ENCODE assay signal across 1 cellular context in the genomic region with DNA sequence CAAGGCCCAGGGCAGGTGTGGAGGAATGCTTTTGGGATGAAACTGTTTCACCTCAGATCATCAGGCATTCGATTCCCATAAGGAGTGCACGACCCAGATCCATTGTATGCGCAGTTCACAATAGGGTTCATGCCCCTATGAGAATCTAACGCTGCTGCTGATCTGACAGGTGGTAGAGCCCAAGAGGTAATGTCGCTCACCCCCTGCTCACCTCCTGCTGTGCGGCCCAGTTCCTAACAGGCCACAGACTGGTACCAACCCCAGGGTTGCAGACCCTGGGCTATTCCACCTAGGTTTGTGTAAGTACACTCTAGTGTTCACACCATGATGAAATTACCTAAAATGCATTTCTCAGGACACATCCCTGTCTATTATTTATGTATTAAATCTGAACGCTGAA.
TF ChIP-seq lines count a peak whose summit lies in the region.

No MANE protein-coding gene starts in this region.

TF ChIP-seq in IMR-90, 13 proteins besides CTCF, POLR2A, EP300 and RAD21:
- TF ChIP-seq FOS (IDR thresholded peaks at IDR 0.05; ENCODE audit: low read depth, low read length) (no peak), RFX5 (IDR thresholded peaks at IDR 0.05; ENCODE audit: low read depth, low read length) (no peak), CEBPB (IDR thresholded peaks at IDR 0.05; ENCODE audit: low read depth, low read length) (no peak), NFE2L2 (IDR thresholded peaks at IDR 0.05; ENCODE audit: low read depth, low read length) (no peak), CHD1 (IDR thresholded peaks at IDR 0.05; ENCODE audit: low read depth, low read length) (no peak), MAFK (IDR thresholded peaks at IDR 0.05; ENCODE audit: low read depth, low read length) (no peak), SMC3 (IDR thresholded peaks at IDR 0.05; ENCODE audit: low read depth, low read length) (no peak)
